8 cellular contexts compared by ENCODE assay signal in the genomic region with DNA sequence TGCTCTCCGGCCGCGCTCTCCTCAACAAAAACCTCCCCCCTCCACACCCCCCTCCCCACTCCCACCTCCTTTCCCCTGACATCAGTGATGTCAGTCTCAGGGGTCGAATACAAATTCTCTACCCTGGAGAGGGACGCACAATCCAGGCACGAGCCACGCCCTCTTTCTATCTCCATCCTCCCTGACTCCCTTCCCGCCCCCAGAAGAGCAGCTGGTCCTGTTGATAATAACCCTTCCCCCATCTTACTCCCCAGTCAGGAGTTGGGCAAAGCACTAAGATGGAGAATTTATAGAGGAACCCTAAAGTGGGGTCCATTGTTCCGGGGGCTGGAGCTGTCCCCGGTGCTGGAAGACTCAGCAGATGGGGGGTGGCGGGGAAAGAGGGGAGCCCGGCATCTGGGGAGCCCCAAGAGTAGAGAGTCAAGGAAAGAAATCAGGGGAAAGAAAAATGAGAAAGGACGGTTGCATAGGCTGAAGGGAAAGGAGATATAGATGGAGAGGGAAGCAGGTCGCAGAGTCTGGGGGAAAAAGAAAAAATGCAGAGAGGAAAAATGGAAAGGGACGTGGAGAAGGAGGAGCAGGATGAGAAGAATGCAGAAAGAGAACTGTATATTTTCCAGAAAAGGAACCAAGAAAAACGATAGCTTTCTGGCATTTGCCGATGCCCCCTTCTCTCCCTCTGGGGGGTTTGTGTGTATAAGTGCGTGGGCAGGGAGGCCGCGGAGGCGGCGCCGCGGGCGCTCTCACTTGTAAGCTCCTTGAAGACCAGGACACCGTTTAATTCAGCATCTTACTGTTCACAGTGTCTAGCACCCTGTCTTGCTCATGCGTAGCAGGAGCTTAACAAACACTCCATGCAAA. TPM values are rescaled to one million over a fixed set of nuclear protein-coding genes. Genes with fewer than 3 reads are reported as not detected.
DNase-seq lines count a peak whose midpoint lies in the region; TF ChIP-seq lines count a peak whose summit lies in the region.

Gene CELF3 (minus strand): TSS at position 33 of the 861 bp plus-strand sequence. CDS start 783 bp downstream, outside the sequence.

- H3K4me1 Mint-ChIP-seq in activated CD4-positive, alpha-beta memory T cell treated with anti-CD3 and anti-CD28 coated beads, Interleukin-2, amount 10 ng/mL, durations not matched to agents 7 days and 5 days = peaks cover 22% of the 10 kb centered on the region
- peaks cover 24% of the 10 kb centered on the region for H3K4me1 Mint-ChIP-seq in HFFc6 (ENCODE audit: low read depth)

- H3K27me3 Mint-ChIP-seq in activated CD4-positive, alpha-beta memory T cell treated with anti-CD3 and anti-CD28 coated beads, Interleukin-2, amount 10 ng/mL, durations not matched to agents 7 days and 5 days = peaks cover 65% of the 10 kb centered on the region
- peaks cover 65% of the 10 kb centered on the region for H3K27me3 Mint-ChIP-seq in HFFc6 (ENCODE audit: insufficient read depth)

- H3K36me3 Mint-ChIP-seq in activated CD4-positive, alpha-beta memory T cell treated with anti-CD3 and anti-CD28 coated beads, Interleukin-2, amount 10 ng/mL, durations not matched to agents 7 days and 5 days (ENCODE audit: low read depth) = no peaks in the 10 kb centered on the region
- no peaks in the 10 kb centered on the region for H3K36me3 Mint-ChIP-seq in HFFc6 (ENCODE audit: low read depth)

- POLR2A ChIA-PET in activated CD4-positive, alpha-beta memory T cell treated with anti-CD3 and anti-CD28 coated beads, Interleukin-2, amount 10 ng/mL, durations not matched to agents 7 days and 5 days (lab: Charles Lee) = interaction anchor here (1.4 kb wide), 1 partner anchor 46 kb away, joined by 4 read pairs; no protein-coding TSS in a partner anchor

- CTCF ChIA-PET in activated CD4-positive, alpha-beta memory T cell treated with anti-CD3 and anti-CD28 coated beads, Interleukin-2, amount 10 ng/mL, durations not matched to agents 7 days and 5 days (lab: Charles Lee) = interaction anchor here (1.3 to 1.8 kb wide), 2 partner anchors 18 to 123 kb away, joined by 4 to 9 read pairs; no protein-coding TSS in a partner anchor

- intact Hi-C loops in posterior vena cava (cut with DNase I) = no loop called here

- H3K27ac Mint-ChIP-seq in activated CD4-positive, alpha-beta memory T cell treated with anti-CD3 and anti-CD28 coated beads, Interleukin-2, amount 10 ng/mL, durations not matched to agents 7 days and 5 days = no peak within 1 kb of the TSS
- H3K27ac Mint-ChIP-seq in HFFc6 = no peak within 1 kb of the TSS

- TF ChIP-seq CTCF in HFFc6 (IDR thresholded peaks at IDR 0.05) = no peak

- no peak within 1 kb of the TSS for H3K4me3 Mint-ChIP-seq in activated CD4-positive, alpha-beta memory T cell treated with anti-CD3 and anti-CD28 coated beads, Interleukin-2, amount 10 ng/mL, durations not matched to agents 7 days and 5 days
- H3K4me3 Mint-ChIP-seq in HFFc6 = no peak within 1 kb of the TSS

- H3K9me3 Mint-ChIP-seq in activated CD4-positive, alpha-beta memory T cell treated with anti-CD3 and anti-CD28 coated beads, Interleukin-2, amount 10 ng/mL, durations not matched to agents 7 days and 5 days = no peaks in the 10 kb centered on the region
- H3K9me3 Mint-ChIP-seq in HFFc6 = no peaks in the 10 kb centered on the region

- DNase-seq in DMS79 treated with DMSO at 0.1 percent for 48 hours (lab: John Stamatoyannopoulos, UW) (peak; percentile 99), NCI-H1694 (lab: John Stamatoyannopoulos, UW) (peak; percentile 99), islet precursor cell (peak; percentile 58), dedifferentiated amniotic fluid mesenchymal stem cell (ENCODE audit: extremely low spot score) (no peak), DMS114 treated with DMSO at 0.1 percent for 48 hours (lab: John Stamatoyannopoulos, UW; ENCODE audit: unreplicated experiment) (no peak), HFFc6 (no peak), posterior vena cava (ENCODE audit: low spot score) (no peak)
- DNase-seq in activated CD4-positive, alpha-beta memory T cell treated with anti-CD3 and anti-CD28 coated beads, Interleukin-2, amount 10 ng/mL, durations not matched to agents 7 days and 5 days = peak; percentile 25

RNA-seq across cellular contexts. Expression of gene CELF3, which starts in this region (rescaled TPM):
- not detected for total RNA-seq in activated CD4-positive, alpha-beta memory T cell treated with anti-CD3 and anti-CD28 coated beads, Interleukin-2, amount 10 ng/mL, durations not matched to agents 7 days and 5 days
- not detected for total RNA-seq in HFFc6 (2021; fragmentation: NEBNext Ultra II Directional; extraction: Animal tissue kit (Norgen Biotek cat#: 25700))
- total RNA-seq in posterior vena cava = under 1 TPM in 1 of 2 donors, not detected in 1; 0.10 TPM

Comparison
In these comparisons a context has a peak if more than half of its experiments do, and no peak if none do; other contexts are left out.
1. Peak in DNase-seq in activated CD4-positive, alpha-beta memory T cell treated with anti-CD3 and anti-CD28 coated beads, Interleukin-2, amount 10 ng/mL, durations not matched to agents 7 days and 5 days; RNA of the gene not detected or under 1 TPM.
2. DNase-seq: peak in DMS79 treated with DMSO at 0.1 percent for 48 hours (single experiment), NCI-H1694 (single experiment) and islet precursor cell (single experiment); none in dedifferentiated amniotic fluid mesenchymal stem cell (single experiment), DMS114 treated with DMSO at 0.1 percent for 48 hours (single experiment), HFFc6 (single experiment) and posterior vena cava (single experiment).